9 cellular contexts compared by ENCODE assay signal in the genomic region with DNA sequence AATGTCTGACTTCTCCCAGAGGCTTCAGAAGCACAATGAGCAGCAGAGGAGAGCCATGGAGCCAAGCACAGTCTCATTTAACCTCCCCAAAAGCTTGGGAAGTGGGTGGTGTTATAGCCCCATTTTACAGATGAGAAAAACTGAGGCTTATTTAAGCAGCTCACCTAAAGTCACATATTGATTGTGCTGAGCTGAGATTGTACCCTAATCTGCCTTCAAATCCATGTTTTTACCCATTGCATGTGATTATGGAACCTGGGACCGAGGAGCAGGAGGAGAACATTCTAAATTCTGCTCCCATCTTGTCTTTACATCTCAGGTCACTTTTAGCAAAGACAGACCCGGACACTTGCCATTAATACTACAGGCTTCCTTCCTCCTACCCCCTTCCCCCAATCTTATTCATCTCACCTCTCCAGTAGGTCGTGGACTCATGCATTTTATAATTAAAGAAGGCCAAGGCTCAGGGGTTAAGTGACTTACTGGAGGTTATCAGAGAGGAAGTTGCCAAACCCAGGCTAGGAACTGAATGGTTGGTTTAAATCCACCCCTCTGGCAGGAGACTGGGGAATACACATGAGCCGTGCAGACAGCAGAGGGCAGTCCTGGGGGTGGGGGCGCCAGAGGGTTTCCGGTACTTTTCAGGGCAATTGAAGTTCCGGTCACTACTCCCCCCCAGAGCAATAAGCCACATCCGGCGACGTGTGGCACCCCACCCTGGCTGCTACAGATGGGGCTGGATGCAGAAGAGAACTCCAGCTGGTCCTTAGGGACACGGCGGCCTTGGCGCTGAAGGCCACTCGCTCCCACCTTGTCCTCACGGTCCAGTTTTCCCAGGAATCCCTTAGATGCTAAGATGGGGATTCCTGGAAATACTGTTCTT. TPM values are rescaled to one million over a fixed set of nuclear protein-coding genes. Genes with fewer than 3 reads are reported as not detected.
DNase-seq lines count a peak whose midpoint lies in the region; ATAC-seq and TF ChIP-seq lines count a peak whose summit lies in the region.
"Had no signal": no experiment of that assay in that cellular context is flagged by ENCODE, and none has a peak within 500 bp of the region (broad histone marks: within the 10 kb centered on the region; RNA-seq: fewer than 3 reads in every experiment).

No MANE protein-coding gene starts in this region.

- no peak overlapping the region for H3K4me2 ChIP-seq in hepatocyte

- peaks cover 1% of the 10 kb centered on the region for H3K79me2 ChIP-seq in hepatocyte

- H3K4me3 ChIP-seq in HL-60 (replicated peaks; ENCODE audit: insufficient read depth, low read length) (peak overlapping the region; percentile 17), WERI-Rb-1 (ENCODE audit: low read depth, low read length) (no peak overlapping the region), hepatocyte (no peak overlapping the region), subcutaneous abdominal adipose tissue (ENCODE audit: low read depth in 1 of 5, low read length in 5 of 5) (peak overlapping the region in 1 of 5 donors; percentile 17)

- H3K36me3 ChIP-seq in WERI-Rb-1 (peaks cover 2% of the 10 kb centered on the region; the same call in 1 of the 2 replicates), hepatocyte (replicated peaks; ENCODE audit: insufficient read depth, low read depth) (no peaks in the 10 kb centered on the region), subcutaneous abdominal adipose tissue (ENCODE audit: control insufficient read depth in 5 of 5, insufficient read depth in 5 of 5, low read length in 5 of 5) (peaks cover 0 to 60% (median 50%) of the 10 kb centered on the region in 5 donors)

- no peaks in the 10 kb centered on the region for H3K9me2 ChIP-seq in hepatocyte (replicated peaks; ENCODE audit: insufficient read depth)

- H3K9me3 ChIP-seq in WERI-Rb-1 (ENCODE audit: severe bottlenecking) (no peaks in the 10 kb centered on the region), hepatocyte (ENCODE audit: low read depth) (no peaks in the 10 kb centered on the region), subcutaneous abdominal adipose tissue (ENCODE audit: control insufficient read depth in 5 of 5, low read length in 5 of 5) (no peaks in the 10 kb centered on the region)

- H3K27ac ChIP-seq in HL-60 (replicated peaks) (peak overlapping the region; percentile 77), WERI-Rb-1 (peak overlapping the region; percentile 47), hepatocyte (peak overlapping the region; percentile 70), subcutaneous abdominal adipose tissue (ENCODE audit: low read depth, low read length) (peak overlapping the region; percentile 70)

- H4K20me1 ChIP-seq in hepatocyte (ENCODE audit: insufficient read depth, poor library complexity, severe bottlenecking), result no peaks in the 10 kb centered on the region

- 75% methylated on average over 15 of the region's 15 CpGs for whole genome bisulfite sequencing in hepatocyte (ENCODE audit: low lambda C conversion rate, missing lambda C conversion rate)

- H3K4me1 ChIP-seq in hepatocyte (ENCODE audit: insufficient read depth) (no peaks in the 10 kb centered on the region), subcutaneous abdominal adipose tissue (ENCODE audit: control insufficient read depth in 5 of 5, insufficient read depth in 5 of 5, low read length in 5 of 5) (peaks cover 4 to 25% (median 23%) of the 10 kb centered on the region in 5 donors)

- H3K27me3 ChIP-seq in HL-60 (ENCODE audit: insufficient read depth, poor library complexity, severe bottlenecking), result no peaks in the 10 kb centered on the region
- no peaks in the 10 kb centered on the region for H3K27me3 ChIP-seq in WERI-Rb-1 (ENCODE audit: insufficient read depth, low read depth, severe bottlenecking)
- H3K27me3 ChIP-seq in hepatocyte, result no peaks in the 10 kb centered on the region
- no peaks in the 10 kb centered on the region for H3K27me3 ChIP-seq in subcutaneous abdominal adipose tissue (ENCODE audit: control insufficient read depth in 5 of 5, insufficient read depth in 4 of 5, low read length in 5 of 5)

- DNase-seq in HL-60 (ENCODE audit: low read depth in 1 of 2, low spot score in 1 of 2) (peak; percentile 79 to 82), WERI-Rb-1 (peak; percentile 49), hepatocyte (ENCODE audit: low spot score) (no peak), SHP77 treated with DMSO at 0.1 percent for 48 hours (lab: John Stamatoyannopoulos, UW) (no peak), NCI-H2107 treated with DMSO at 0.1 percent for 48 hours (lab: John Stamatoyannopoulos, UW; ENCODE audit: unreplicated experiment) (no peak), germinal center (ENCODE audit: low spot score) (no peak)
- DNase-seq: NCI-H1092 had no signal

- H2AFZ ChIP-seq in hepatocyte, result no peak overlapping the region

- ATAC-seq in HG03045 (IDR thresholded peaks at IDR 0.05; ENCODE audit: unreplicated experiment), result no peak

- peak overlapping the region in 1 of 5 donors; percentile 32 for H3K9ac ChIP-seq in subcutaneous abdominal adipose tissue (ENCODE audit: low read length in 5 of 5)

- peak; percentile 27 for TF ChIP-seq CTCF in HL-60 (IDR thresholded peaks at IDR 0.05; ENCODE audit: insufficient read depth, low read length)
- peak; percentile 35; the same call in 1 of the 2 replicates for TF ChIP-seq CTCF in WERI-Rb-1 (IDR thresholded peaks at IDR 0.05; ENCODE audit: low read depth, low read length)
- peak; percentile 8 for TF ChIP-seq CTCF in hepatocyte (IDR thresholded peaks at IDR 0.05; ENCODE audit: poor library complexity)

RNA-seq across cellular contexts. Expression of gene IL17B, which starts 51.0 kb away (rescaled TPM):
- total RNA-seq in hepatocyte, result 0.60 TPM in 1 of 2 replicates, not detected in the other
- 0.27 TPM in 1 of 2 replicates, not detected in the other for polyA plus RNA-seq in hepatocyte

Comparison
In these comparisons a context has a peak if more than half of its experiments do, and no peak if none do; other contexts are left out.
1. DNase-seq: peak in HL-60 (2 of 2) and WERI-Rb-1 (single experiment); none in hepatocyte (single experiment), SHP77 treated with DMSO at 0.1 percent for 48 hours (single experiment), NCI-H2107 treated with DMSO at 0.1 percent for 48 hours (single experiment) and germinal center (single experiment).
2. Peak in every context shown above with its lines, with median percentiles within 50 percentile points of each other: H3K27ac ChIP-seq and CTCF ChIP-seq.